In the genomic region with DNA sequence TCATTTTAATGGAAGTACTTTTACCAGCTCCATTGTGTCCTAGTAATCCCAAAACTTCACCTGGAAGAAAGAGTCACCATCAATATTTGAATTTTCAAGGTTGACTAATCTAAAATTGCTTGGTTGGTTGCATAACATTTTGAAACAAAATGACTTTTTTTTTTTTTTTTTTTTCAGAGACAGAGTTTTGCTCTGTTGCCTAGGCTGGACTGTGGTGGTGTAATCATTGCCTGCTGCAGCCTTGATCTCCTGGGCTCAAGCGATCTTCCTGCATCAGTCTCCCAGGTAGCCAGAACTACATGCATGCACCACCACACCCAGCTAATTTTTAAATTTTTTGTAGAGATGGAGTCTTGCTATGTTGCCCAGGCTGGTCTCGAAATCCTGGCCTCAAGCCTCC, we compare ENCODE assay signal across 19 cellular contexts. TPM values are rescaled to one million over a fixed set of nuclear protein-coding genes. Genes with fewer than 3 reads are reported as not detected.
DNase-seq lines count a peak whose midpoint lies in the region; ATAC-seq and TF ChIP-seq lines count a peak whose summit lies in the region.
"Had no signal": no experiment of that assay in that cellular context is flagged by ENCODE, and none has a peak within 500 bp of the region (broad histone marks: within the 10 kb centered on the region; RNA-seq: fewer than 3 reads in every experiment).

No MANE protein-coding gene starts in this region.

- H3K36me3 Mint-ChIP-seq in T-cell: peaks cover 28% of the 10 kb centered on the region

- no peaks in the 10 kb centered on the region for H3K79me2 ChIP-seq in PC-9 (ENCODE audit: low read depth)

- H3K4me3 Mint-ChIP-seq in T-cell: no peak overlapping the region
- H3K4me3 Mint-ChIP-seq: B cell; CD4-positive, alpha-beta T cell; CD8-positive, alpha-beta T cell had no signal

- TF ChIP-seq CTCF in PC-9 (conservative IDR thresholded peaks at IDR 0.05): no peak

- no peaks in the 10 kb centered on the region for H3K27me3 ChIP-seq in PC-9 (ENCODE audit: insufficient read depth, low read depth)
- H3K27me3 ChIP-seq: BLaER1 treated with 17β-estradiol and CSF1 and Interleukin-3, amounts not matched to agents 10 nM and 100 nM had no signal

- H3F3A ChIP-seq in PC-9 (ENCODE audit: insufficient read depth, low read depth): no peaks in the 10 kb centered on the region

- no peaks in the 10 kb centered on the region for H3K27me3 Mint-ChIP-seq in T-cell
- H3K27me3 Mint-ChIP-seq: B cell; CD4-positive, alpha-beta T cell had no signal

- no TSS peak for BruUV-seq in PC-9 (replicated peaks; lab: Mats Ljungman, UMichigan)

- no peak overlapping the region for H3K27ac ChIP-seq in PC-9
- H3K27ac ChIP-seq: 22Rv1; A549; BLaER1 treated with 17β-estradiol and CSF1 and Interleukin-3, amounts not matched to agents 10 nM and 100 nM; C4-2B had no signal

- POLR2A ChIA-PET in T-cell (lab: Charles Lee): no interaction called here
- POLR2A ChIA-PET in PC-9 (lab: Charles Lee; ENCODE audit: unreplicated experiment): no interaction called here

- intact Hi-C loops in PC-9 (cut with micrococcal nuclease; ENCODE audit: unreplicated experiment): no loop called here

- no peaks in the 10 kb centered on the region for H3K9me3 Mint-ChIP-seq in T-cell
- H3K9me3 Mint-ChIP-seq: CD4-positive, alpha-beta T cell; CD8-positive, alpha-beta T cell had no signal

- H3K4me2 ChIP-seq in PC-9: no peak overlapping the region
- H3K4me2 ChIP-seq: A549; BLaER1 treated with 17β-estradiol and CSF1 and Interleukin-3, amounts not matched to agents 10 nM and 100 nM had no signal

- H3K4me1 ChIP-seq in PC-9 (replicated peaks; ENCODE audit: insufficient read depth): no peaks in the 10 kb centered on the region
- H3K4me1 ChIP-seq: A549, Caco-2 had no signal

- DNase-seq in NOMO-1 treated with DMSO at 0.1 percent for 48 hours (lab: John Stamatoyannopoulos, UW; ENCODE audit: unreplicated experiment): peak; percentile 27
- no peak for DNase-seq in NOMO-1 treated with dmso at 0.1 percent for 144 hours (lab: John Stamatoyannopoulos, UW; ENCODE audit: unreplicated experiment)
- DNase-seq in MV-4-11 (lab: John Stamatoyannopoulos, UW): peak; percentile 3
- no peak for DNase-seq in left lobe of liver (ENCODE audit: low spot score)
- no peak for DNase-seq in T-cell
- no peak for DNase-seq in PC-9
- DNase-seq: AML-193; Caco-2; Calu3; CD4-positive, alpha-beta T cell; CD8-positive, alpha-beta T cell; DMS79 treated with DMSO at 0.1 percent for 48 hours; GF-D8 had no signal

- no peaks in the 10 kb centered on the region for H4K20me1 ChIP-seq in PC-9 (ENCODE audit: insufficient read depth)
- H4K20me1 ChIP-seq: BLaER1 treated with 17β-estradiol and CSF1 and Interleukin-3, amounts not matched to agents 10 nM and 100 nM had no signal

- no peaks in the 10 kb centered on the region; the same call in none of the 2 replicates for H3K9me2 ChIP-seq in PC-9 (ENCODE audit: insufficient read depth)

- H3K9me3 ChIP-seq in PC-9 (ENCODE audit: insufficient read depth, low read depth): 0 out of 2 replicates have a peak, but pooled peaks cover 4% of the 10 kb centered on the region
- H3K9me3 ChIP-seq: A549, Caco-2 had no signal

- H3K4me1 Mint-ChIP-seq in T-cell: no peaks in the 10 kb centered on the region
- H3K4me1 Mint-ChIP-seq: B cell had no signal

- CTCF ChIA-PET in T-cell (lab: Charles Lee) (no interaction called here), PC-9 (lab: Charles Lee) (no interaction called here)

- H3K27ac Mint-ChIP-seq in T-cell: no peak overlapping the region
- H3K27ac Mint-ChIP-seq: B cell; CD4-positive, alpha-beta T cell; CD8-positive, alpha-beta T cell had no signal

- ATAC-seq in left lobe of liver: peak; percentile 59
- ATAC-seq in T-cell (replicated peaks in 1 of 4): no peak
- ATAC-seq: A549; CD8-positive, alpha-beta T cell had no signal

- no peaks in the 10 kb centered on the region for H3K36me3 ChIP-seq in PC-9 (ENCODE audit: low read depth)
- H3K36me3 ChIP-seq: BLaER1 treated with 17β-estradiol and CSF1 and Interleukin-3, amounts not matched to agents 10 nM and 100 nM had no signal

- H2AFZ ChIP-seq in PC-9: no peak overlapping the region

- H3K4me3 ChIP-seq in PC-9: no peak overlapping the region
- H3K4me3 ChIP-seq: A549; BLaER1 treated with 17β-estradiol and CSF1 and Interleukin-3, amounts not matched to agents 10 nM and 100 nM had no signal

RNA-seq across cellular contexts. Expression of a gene that starts 12.6 kb away (rescaled TPM):
- total RNA-seq in left lobe of liver (101 TPM), T-cell (1 to 10 TPM in 1 of 5 donors, under 1 TPM in 4; 0.25 to 1.2 (median 0.79) TPM), PC-9 (2021) (not detected in 2 replicates)
- total RNA-seq: A172, Calu3 had no signal

Comparison
In these comparisons a context has a peak if more than half of its experiments do, and no peak if none do; other contexts are left out.
1. DNase-seq: peak in NOMO-1 treated with DMSO at 0.1 percent for 48 hours (single experiment) and MV-4-11 (single experiment); none in NOMO-1 treated with dmso at 0.1 percent for 144 hours (single experiment), left lobe of liver (single experiment), T-cell (0 of 34) and PC-9 (0 of 2).
2. RNA of a gene that starts 12.6 kb away (total RNA-seq): 101 TPM in left lobe of liver (single experiment); 0.25 to 1.2 TPM in T-cell and not detected in PC-9; every median in the first group is over 10 times any median in the second.